In genomic region chr21:44779417-44780139, GRCh38 we compare ENCODE assay signal across 18 cellular contexts. TPM values are rescaled to one million over a fixed set of nuclear protein-coding genes. Genes with fewer than 3 reads are reported as not detected.
DNase-seq lines count a peak whose midpoint lies in the region; ATAC-seq, FAIRE-seq and TF ChIP-seq lines count a peak whose summit lies in the region.
"Had no signal": no experiment of that assay in that cellular context is flagged by ENCODE, and none has a peak within 500 bp of the region (broad histone marks: within the 10 kb centered on the region; RNA-seq: fewer than 3 reads in every experiment).

No MANE protein-coding gene starts in this region.

- no peak overlapping the region for H3K9ac ChIP-seq in HepG2 (ENCODE audit: insufficient read depth, low read depth, low read length)

- H3K27me3 Mint-ChIP-seq in mesothelial cell of epicardium (ENCODE audit: low read depth): no peaks in the 10 kb centered on the region
- H3K27me3 Mint-ChIP-seq: activated CD8-positive, alpha-beta T cell treated with anti-CD3 and anti-CD28 coated beads for 36 hours; activated T-cell treated with anti-CD3 and anti-CD28 coated beads, Interleukin-2, amount 50 U/mL, for 24 hours had no signal

- in situ Hi-C loops in HepG2 (cut with HindIII; ENCODE audit: extremely low pct_ligation_motif_present, low pct_unique_long_range_greater_than_20kb): no loop called here

- H3K36me3 ChIP-seq in HepG2 (replicated peaks in 1 of 2; ENCODE audit: control insufficient read depth in 1 of 2, insufficient read depth in 2 of 2, low read length in 2 of 2) (peaks cover 11 to 46% of the 10 kb centered on the region in 2 experiments), H7 (replicated peaks; ENCODE audit: control insufficient read depth, insufficient read depth, low read length) (peaks cover 5% of the 10 kb centered on the region)

- 90% methylated on average over 9 of the region's 17 CpGs for WGBS in HepG2 (ENCODE audit: low lambda C conversion rate)

- H3K4me2 ChIP-seq in HepG2 (ENCODE audit: low read depth, low read length): no peak overlapping the region

- H3K4me3 Mint-ChIP-seq in mesothelial cell of epicardium: no peak overlapping the region
- H3K4me3 Mint-ChIP-seq: activated CD8-positive, alpha-beta T cell treated with anti-CD3 and anti-CD28 coated beads for 36 hours; activated naive CD4-positive, alpha-beta T cell treated with anti-CD3 and anti-CD28 coated beads for 36 hours; activated T-cell treated with anti-CD3 and anti-CD28 coated beads, Interleukin-2, amount 50 U/mL, for 24 hours had no signal

- H3K27me3 ChIP-seq in HepG2 (ENCODE audit: control insufficient read depth in 1 of 2, insufficient read depth in 2 of 2, low read length in 2 of 2) (no peaks in the 10 kb centered on the region), H7 (ENCODE audit: control insufficient read depth, insufficient read depth, low read length) (no peaks in the 10 kb centered on the region)

- DNase-seq in left cardiac atrium (no peak), Right ventricle myocardium superior (no peak), SW480 (ENCODE audit: low spot score) (peak; percentile 53), HepG2 (ENCODE audit: low spot score) (no peak), mesothelial cell of epicardium (ENCODE audit: low spot score in 2 of 2, unreplicated experiment in 2 of 2) (no peak), H7 (no peak), NCI-H187 treated with DMSO at 0.1 percent for 48 hours (lab: John Stamatoyannopoulos, UW) (no peak)
- DNase-seq: activated CD8-positive, alpha-beta T cell treated with anti-CD3 and anti-CD28 coated beads for 36 hours; activated naive CD4-positive, alpha-beta T cell treated with anti-CD3 and anti-CD28 coated beads for 36 hours; activated T-cell treated with anti-CD3 and anti-CD28 coated beads, Interleukin-2, amount 50 U/mL, for 24 hours; anterior cingulate cortex; C1 segment of cervical spinal cord; central memory CD4-positive, alpha-beta T cell; KBM-7; NCI-H1930; stimulated activated CD8-positive, alpha-beta memory T cell treated with anti-CD3 and anti-CD28 coated beads, Interleukin-4, amount 100 ng/mL, for 48 hours had no signal

- H3K79me2 ChIP-seq in HepG2 (ENCODE audit: insufficient read depth, low read length): peaks cover 21% of the 10 kb centered on the region

- POLR2A ChIA-PET in HepG2 (lab: Yijun Ruan, JAX): no interaction called here

- no peak for TF ChIP-seq EP300 in HepG2 (IDR thresholded peaks at IDR 0.05; ENCODE audit: low read depth in 2 of 2, low read length in 2 of 2)
- TF ChIP-seq EP300 in HepG2 (CRISPR knock-in tag; IDR thresholded peaks at IDR 0.05; ENCODE audit: borderline replicate concordance): no peak

- H3K4me1 Mint-ChIP-seq in mesothelial cell of epicardium: peaks cover 16% of the 10 kb centered on the region

- peak; percentile 44 to 53 for ATAC-seq in left cardiac atrium
- ATAC-seq in Right ventricle myocardium superior (ENCODE audit: poor library complexity): no peak
- no peak for ATAC-seq in HepG2
- ATAC-seq in GM18858 (IDR thresholded peaks at IDR 0.05; ENCODE audit: unreplicated experiment): no peak
- ATAC-seq: activated CD8-positive, alpha-beta T cell treated with anti-CD3 and anti-CD28 coated beads for 36 hours had no signal

- H3K27ac ChIP-seq in HepG2 (ENCODE audit: extremely low read length, insufficient read depth, low read length): no peak overlapping the region

- no peaks in the 10 kb centered on the region for H3K9me3 ChIP-seq in HepG2 (ENCODE audit: low read length)

- CTCF ChIA-PET in HepG2 (lab: Yijun Ruan, JAX; ENCODE audit: low intra/inter-chr PET ratio, low total read pairs): no interaction called here

- peaks cover 29% of the 10 kb centered on the region for H3K4me1 ChIP-seq in HepG2 (ENCODE audit: insufficient read depth, low read length)

- intact Hi-C loops in left cardiac atrium (cut with DNase I) (no loop called here), Right ventricle myocardium superior (cut with DNase I) (no loop called here), HepG2 (cut with micrococcal nuclease; ENCODE audit: unreplicated experiment) (no loop called here)

- peaks cover 26% of the 10 kb centered on the region for H3K36me3 Mint-ChIP-seq in mesothelial cell of epicardium

- H3K4me3 ChIP-seq in HepG2 (replicated peaks in 1 of 3; ENCODE audit: insufficient read depth in 1 of 3, low read depth in 2 of 3, low read length in 3 of 3) (no peak overlapping the region), H7 (ENCODE audit: insufficient read depth, low read depth, low read length) (no peak overlapping the region)

- H2AFZ ChIP-seq in HepG2 (ENCODE audit: low read length): no peak overlapping the region

- peaks cover 10% of the 10 kb centered on the region for H3K9me3 Mint-ChIP-seq in mesothelial cell of epicardium
- H3K9me3 Mint-ChIP-seq: activated CD8-positive, alpha-beta T cell treated with anti-CD3 and anti-CD28 coated beads for 36 hours; activated naive CD4-positive, alpha-beta T cell treated with anti-CD3 and anti-CD28 coated beads for 36 hours; activated T-cell treated with anti-CD3 and anti-CD28 coated beads, Interleukin-2, amount 50 U/mL, for 24 hours had no signal

- no peaks in the 10 kb centered on the region; the same call in 1 of the 2 replicates for H4K20me1 ChIP-seq in HepG2 (ENCODE audit: insufficient read depth, low read length)

- TF ChIP-seq CTCF in HepG2 (CRISPR knock-in tag; IDR thresholded peaks at IDR 0.05) (no peak), mesothelial cell of epicardium (IDR thresholded peaks at IDR 0.05; ENCODE audit: unreplicated experiment) (no peak)

- H3K27ac Mint-ChIP-seq in mesothelial cell of epicardium: no peak overlapping the region
- H3K27ac Mint-ChIP-seq: activated naive CD4-positive, alpha-beta T cell treated with anti-CD3 and anti-CD28 coated beads for 36 hours had no signal

- FAIRE-seq in HepG2 (lab: Jason Lieb, UNC): no peak
- FAIRE-seq: RCC 7860 had no signal

- no TSS peak for BruUV-seq in HepG2 (replicated peaks; lab: Mats Ljungman, UMichigan)

- TF ChIP-seq POLR2A in HepG2 (IDR thresholded peaks at IDR 0.05; ENCODE audit: insufficient read depth in 1 of 2, low read depth in 2 of 2, low read length in 2 of 2): no peak

- TF ChIP-seq RAD21 in HepG2 (CRISPR knock-in tag; IDR thresholded peaks at IDR 0.05): no peak

RNA-seq across cellular contexts. Expression of gene UBE2G2, which starts 22.0 kb away (rescaled TPM):
- total RNA-seq in left cardiac atrium (10 to 100 TPM; 62.0 to 83.0 TPM), Right ventricle myocardium superior (64.5 TPM), HepG2 (2016; rRNA removed; fragmentation: Illumina TruSeq; extraction: Trizol) (55.4 and 62.0 TPM in 2 replicates), mesothelial cell of epicardium (95.4 to 102 TPM (median 97.2 TPM) in 3 replicates)
- 6.2 and 7.8 TPM in 2 replicates for total RNA-seq in HepG2 (2016; cell fraction: cytosol; rRNA removed; fragmentation: Illumina TruSeq; extraction: Trizol; ENCODE audit: low read depth)
- total RNA-seq in HepG2 (2016; cell fraction: insoluble cytoplasmic fraction; rRNA removed; fragmentation: Illumina TruSeq; extraction: Trizol): 55.6 and 59.2 TPM in 2 replicates
- total RNA-seq in HepG2 (2016; cell fraction: membrane; rRNA removed; fragmentation: Illumina TruSeq; extraction: Trizol): 24.1 and 25.4 TPM in 2 replicates
- 58.4 and 64.5 TPM in 2 replicates for total RNA-seq in HepG2 (2016; cell fraction: nucleus; rRNA removed; fragmentation: Illumina TruSeq; extraction: Trizol)
- 92.0 and 106 TPM in 2 replicates for polyA plus RNA-seq in HepG2 (2011; rRNA removed)
- polyA plus RNA-seq in HepG2 (2011; cell fraction: cytosol; rRNA removed): 65.4 and 70.1 TPM in 2 replicates
- polyA plus RNA-seq in HepG2 (2011; cell fraction: nucleus; rRNA removed): 159 and 211 TPM in 2 replicates
- polyA plus RNA-seq in HepG2 (2012): 63.5 and 84.4 TPM in 2 replicates
- 6.2 and 8.1 TPM in 2 replicates for polyA plus RNA-seq in HepG2 (2016; cell fraction: cytosol; fragmentation: Illumina TruSeq; extraction: Trizol; ENCODE audit: low read depth)
- 70.2 and 76.6 TPM in 2 replicates for polyA plus RNA-seq in HepG2 (2016; cell fraction: insoluble cytoplasmic fraction; fragmentation: Illumina TruSeq; extraction: Trizol; ENCODE audit: low read depth)
- 18.6 and 20.2 TPM in 2 replicates for polyA plus RNA-seq in HepG2 (2016; cell fraction: membrane; fragmentation: Illumina TruSeq; extraction: Trizol; ENCODE audit: low read depth)
- 135 and 144 TPM in 2 replicates for polyA plus RNA-seq in HepG2 (2016; cell fraction: nucleus; fragmentation: Illumina TruSeq; extraction: Trizol; ENCODE audit: insufficient read depth, low read depth)
- polyA minus RNA-seq in HepG2 (2011; rRNA and poly(A)+ RNA removed; ENCODE audit: low replicate concordance): 53.7 and 134 TPM in 2 replicates
- 25.8 and 27.2 TPM in 2 replicates for polyA minus RNA-seq in HepG2 (2011; cell fraction: cytosol; rRNA and poly(A)+ RNA removed)
- 110 and 138 TPM in 2 replicates for polyA minus RNA-seq in HepG2 (2011; cell fraction: nucleus; rRNA and poly(A)+ RNA removed)
- total RNA-seq in H7 (2014; rRNA removed; shearing (Covaris generic)): 66.4 and 76.8 TPM in 2 replicates

RNA-seq across cellular contexts. Expression of gene SUMO3, which starts 38.3 kb away (rescaled TPM):
- 10 to 100 TPM; 71.2 to 93.3 TPM for total RNA-seq in left cardiac atrium
- total RNA-seq in Right ventricle myocardium superior: 66.5 TPM
- 92.4 and 111 TPM in 2 replicates for total RNA-seq in HepG2 (2016; rRNA removed; fragmentation: Illumina TruSeq; extraction: Trizol)
- 75.4 and 89.7 TPM in 2 replicates for total RNA-seq in HepG2 (2016; cell fraction: cytosol; rRNA removed; fragmentation: Illumina TruSeq; extraction: Trizol; ENCODE audit: low read depth)
- 95.7 and 103 TPM in 2 replicates for total RNA-seq in HepG2 (2016; cell fraction: insoluble cytoplasmic fraction; rRNA removed; fragmentation: Illumina TruSeq; extraction: Trizol)
- total RNA-seq in HepG2 (2016; cell fraction: membrane; rRNA removed; fragmentation: Illumina TruSeq; extraction: Trizol): 169 and 187 TPM in 2 replicates
- 37.2 and 43.4 TPM in 2 replicates for total RNA-seq in HepG2 (2016; cell fraction: nucleus; rRNA removed; fragmentation: Illumina TruSeq; extraction: Trizol)
- polyA plus RNA-seq in HepG2 (2011; rRNA removed): 46.6 and 51.4 TPM in 2 replicates
- polyA plus RNA-seq in HepG2 (2011; cell fraction: cytosol; rRNA removed): 69.8 and 78.7 TPM in 2 replicates
- 23.1 and 24.9 TPM in 2 replicates for polyA plus RNA-seq in HepG2 (2011; cell fraction: nucleus; rRNA removed)
- 80.3 and 83.9 TPM in 2 replicates for polyA plus RNA-seq in HepG2 (2012)
- polyA plus RNA-seq in HepG2 (2016; cell fraction: cytosol; fragmentation: Illumina TruSeq; extraction: Trizol; ENCODE audit: low read depth): 129 and 158 TPM in 2 replicates
- 154 and 159 TPM in 2 replicates for polyA plus RNA-seq in HepG2 (2016; cell fraction: insoluble cytoplasmic fraction; fragmentation: Illumina TruSeq; extraction: Trizol; ENCODE audit: low read depth)
- 228 and 251 TPM in 2 replicates for polyA plus RNA-seq in HepG2 (2016; cell fraction: membrane; fragmentation: Illumina TruSeq; extraction: Trizol; ENCODE audit: low read depth)
- 69.6 and 74.5 TPM in 2 replicates for polyA plus RNA-seq in HepG2 (2016; cell fraction: nucleus; fragmentation: Illumina TruSeq; extraction: Trizol; ENCODE audit: insufficient read depth, low read depth)
- 52.3 and 76.3 TPM in 2 replicates for polyA minus RNA-seq in HepG2 (2011; rRNA and poly(A)+ RNA removed; ENCODE audit: low replicate concordance)
- polyA minus RNA-seq in HepG2 (2011; cell fraction: cytosol; rRNA and poly(A)+ RNA removed): 36.4 and 40.4 TPM in 2 replicates
- 19.8 and 23.2 TPM in 2 replicates for polyA minus RNA-seq in HepG2 (2011; cell fraction: nucleus; rRNA and poly(A)+ RNA removed)
- total RNA-seq in mesothelial cell of epicardium: 82.2 to 84.5 TPM (median 83.9 TPM) in 3 replicates
- total RNA-seq in H7 (2014; rRNA removed; shearing (Covaris generic)): 80.8 and 91.1 TPM in 2 replicates

Comparison
In these comparisons a context has a peak if more than half of its experiments do, and no peak if none do; other contexts are left out.
1. ATAC-seq: peak in left cardiac atrium (2 of 2); none in Right ventricle myocardium superior (single experiment), HepG2 (single experiment) and GM18858 (single experiment).